1 cellular context compared by ENCODE assay signal in the genomic region with DNA sequence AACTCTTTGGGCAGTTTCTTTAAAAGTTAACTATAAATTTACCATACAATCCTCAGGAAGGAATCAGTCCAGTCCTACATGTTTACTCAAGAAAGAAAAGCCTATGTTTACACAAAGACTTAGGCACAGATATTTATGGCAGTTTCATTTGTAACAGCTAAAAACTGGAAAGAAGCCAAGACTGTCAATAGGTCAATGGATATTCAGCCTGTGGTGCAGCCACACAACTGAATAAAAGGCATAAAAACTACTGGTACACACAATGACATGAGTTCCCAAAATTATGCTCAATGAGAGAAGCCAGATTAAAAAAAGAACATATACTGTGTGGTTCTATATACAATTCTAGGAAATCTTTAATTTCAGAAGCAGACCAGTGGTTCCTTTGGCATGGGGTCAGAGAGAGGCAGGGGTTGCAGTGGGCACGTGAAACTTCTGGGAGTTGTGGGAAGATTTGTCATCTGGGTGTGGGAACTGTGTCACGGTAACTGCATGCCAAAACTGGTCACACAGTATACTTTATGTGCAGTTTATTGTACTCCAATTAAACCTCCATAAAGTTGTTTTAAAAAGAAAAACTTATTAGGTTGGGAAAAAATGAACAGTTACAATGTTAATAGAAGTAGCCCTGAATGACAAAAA.
TF ChIP-seq lines count a peak whose summit lies in the region.

No MANE protein-coding gene starts in this region.

TF ChIP-seq in endothelial cell of umbilical vein, 7 proteins besides CTCF, POLR2A, EP300 and RAD21 (continued from another document):
- TF ChIP-seq GATA2 (IDR thresholded peaks at IDR 0.05; ENCODE audit: insufficient read depth, insufficient read length, low read depth, low read length) (no peak), MYC (IDR thresholded peaks at IDR 0.05; ENCODE audit: low read depth, low read length) (no peak), FOS (IDR thresholded peaks at IDR 0.05; ENCODE audit: borderline replicate concordance, insufficient read depth, low read length) (no peak)
